Comparison of ENCODE assay signal across 2 cellular contexts in genomic region chr6:35368038-35368887, GRCh38.
TF ChIP-seq lines count a peak whose summit lies in the region.

No MANE protein-coding gene starts in this region.

TF ChIP-seq in endothelial cell of umbilical vein, 7 proteins besides CTCF, POLR2A, EP300 and RAD21:
- TF ChIP-seq POLR2AphosphoS5 (IDR thresholded peaks at IDR 0.05; ENCODE audit: insufficient read depth, low read depth, low read length) (no peak), GATA2 (IDR thresholded peaks at IDR 0.05; ENCODE audit: insufficient read depth, insufficient read length, low read depth, low read length) (peak; percentile 63), MYC (IDR thresholded peaks at IDR 0.05; ENCODE audit: low read depth, low read length) (no peak), JUN (IDR thresholded peaks at IDR 0.05; ENCODE audit: borderline replicate concordance, insufficient read depth, insufficient read length, low read depth) (no peak)

TF ChIP-seq in HEK293T, 16 proteins besides CTCF, POLR2A, EP300 and RAD21:
- TF ChIP-seq FOXA1 (IDR thresholded peaks at IDR 0.05) (no peak), ELF4 (IDR thresholded peaks at IDR 0.05) (no peak), TARDBP (IDR thresholded peaks at IDR 0.05) (no peak), ZNF384 (IDR thresholded peaks at IDR 0.05) (no peak), ARNT (IDR thresholded peaks at IDR 0.05) (no peak), FOXM1 (IDR thresholded peaks at IDR 0.05; ENCODE audit: borderline replicate concordance) (no peak), NFRKB (IDR thresholded peaks at IDR 0.05) (no peak), LEF1 (IDR thresholded peaks at IDR 0.05; ENCODE audit: borderline replicate concordance) (no peak), L3MBTL2 (conservative IDR thresholded peaks at IDR 0.05) (no peak), FOXK2 (IDR thresholded peaks at IDR 0.05) (no peak), CTBP1 (IDR thresholded peaks at IDR 0.05; ENCODE audit: borderline replicate concordance) (no peak), BHLHE40 (IDR thresholded peaks at IDR 0.05; ENCODE audit: borderline replicate concordance) (no peak), HDGF (IDR thresholded peaks at IDR 0.05; ENCODE audit: borderline replicate concordance) (no peak), SP1 (IDR thresholded peaks at IDR 0.05) (no peak)
